1 cellular context compared by ENCODE assay signal in genomic region chr7:107051376-107051775, GRCh38.
TF ChIP-seq lines count a peak whose summit lies in the region.

No MANE protein-coding gene starts in this region.

TF ChIP-seq in SK-N-SH, 30 proteins besides CTCF, POLR2A, EP300 and RAD21 (continued from another document):
- TF ChIP-seq NFIC (IDR thresholded peaks at IDR 0.05; ENCODE audit: borderline replicate concordance) (peak; percentile 51; the same call in 1 of the 2 replicates), RFX5 (IDR thresholded peaks at IDR 0.05; ENCODE audit: low read length) (no peak), RXRA (IDR thresholded peaks at IDR 0.05; ENCODE audit: borderline replicate concordance, low read depth) (peak; percentile 65; the same call in 1 of the 2 replicates)
